Comparison of ENCODE assay signal across 14 cellular contexts in genomic region chr2:37321029-37321682, GRCh38. TPM values are rescaled to one million over a fixed set of nuclear protein-coding genes. Genes with fewer than 3 reads are reported as not detected.
DNase-seq lines count a peak whose midpoint lies in the region; ATAC-seq and TF ChIP-seq lines count a peak whose summit lies in the region.
"Had no signal": no experiment of that assay in that cellular context is flagged by ENCODE, and none has a peak within 500 bp of the region (broad histone marks: within the 10 kb centered on the region; RNA-seq: fewer than 3 reads in every experiment).

No MANE protein-coding gene starts in this region.

- peaks cover 9% of the 10 kb centered on the region; the same call in 1 of the 3 replicates for H3K36me3 Mint-ChIP-seq in GM23338 (ENCODE audit: low read depth)
- H3K36me3 Mint-ChIP-seq in activated B cell treated with CpG ODN at 0.5 μM for 24 hours (ENCODE audit: low read depth) = peaks cover 22% of the 10 kb centered on the region
- peaks cover 2% of the 10 kb centered on the region for H3K36me3 Mint-ChIP-seq in memory B cell
- H3K36me3 Mint-ChIP-seq in activated T-helper 2 cell treated with anti-CD3 and anti-CD28 coated beads, Interferon-gamma antibody, Interleukin-2, Interleukin-4, amounts not matched to agents 10 μg/mL and 5 μg/mL and 100 μg/mL, durations not matched to agents 14 hours and 24 hours and 36 hours (ENCODE audit: low read depth) = peaks cover 26% of the 10 kb centered on the region

- TF ChIP-seq CTCF in BE2C (IDR thresholded peaks at IDR 0.05; ENCODE audit: low read depth, low read length) (no peak), GM23338 (conservative IDR thresholded peaks at IDR 0.05; ENCODE audit: low read depth in 2 of 2) (no peak), activated B cell treated with CpG ODN at 0.5 μM for 24 hours (IDR thresholded peaks at IDR 0.05) (no peak), GM10266 (IDR thresholded peaks at IDR 0.05; ENCODE audit: control insufficient read depth, insufficient read depth, low read depth, missing control alignments) (no peak)

- 0 out of 2 replicates have a peak overlapping the region, but pooled peaks have one; percentile 27 for H3K27ac ChIP-seq in GM23338 (ENCODE audit: low read depth)
- H3K27ac ChIP-seq: breast epithelium, SJSA1 had no signal

- H3F3A ChIP-seq in GM23338 (replicated peaks; ENCODE audit: low read depth) = peaks cover 11% of the 10 kb centered on the region

- POLR2A ChIA-PET in activated B cell treated with CpG ODN at 0.5 μM for 24 hours (lab: Charles Lee) = interaction anchor here (0.6 to 2.8 kb wide), 2 partner anchors 25 to 69 kb away, joined by 8 to 9 read pairs; no protein-coding TSS in a partner anchor

- H3K9me3 Mint-ChIP-seq in GM23338 = no peaks in the 10 kb centered on the region; the same call in 2 of the 3 replicates
- H3K9me3 Mint-ChIP-seq in activated B cell treated with CpG ODN at 0.5 μM for 24 hours = no peaks in the 10 kb centered on the region
- H3K9me3 Mint-ChIP-seq in memory B cell = no peaks in the 10 kb centered on the region
- no peaks in the 10 kb centered on the region for H3K9me3 Mint-ChIP-seq in activated T-helper 2 cell treated with anti-CD3 and anti-CD28 coated beads, Interferon-gamma antibody, Interleukin-2, Interleukin-4, amounts not matched to agents 10 μg/mL and 5 μg/mL and 100 μg/mL, durations not matched to agents 14 hours and 24 hours and 36 hours

- H3K4me1 Mint-ChIP-seq in GM23338 (peaks cover 52% of the 10 kb centered on the region), activated B cell treated with CpG ODN at 0.5 μM for 24 hours (peaks cover 71% of the 10 kb centered on the region), memory B cell (peaks cover 35% of the 10 kb centered on the region)
- peaks cover 46% of the 10 kb centered on the region for H3K4me1 Mint-ChIP-seq in activated T-helper 2 cell treated with anti-CD3 and anti-CD28 coated beads, Interferon-gamma antibody, Interleukin-2, Interleukin-4, amounts not matched to agents 10 μg/mL and 5 μg/mL and 100 μg/mL, durations not matched to agents 14 hours and 24 hours and 36 hours (ENCODE audit: low read depth)

- H3K4me3 ChIP-seq in BE2C (ENCODE audit: low read depth, low read length) = peak overlapping the region; percentile 88
- H3K4me3 ChIP-seq in GM23338 = no peak overlapping the region
- H3K4me3 ChIP-seq: breast epithelium, SJSA1 had no signal

- H3K9me2 ChIP-seq in GM23338 (ENCODE audit: insufficient read depth) = no peaks in the 10 kb centered on the region

- H3K4me2 ChIP-seq in GM23338 = peak overlapping the region; percentile 9; the same call in 1 of the 2 replicates

- ATAC-seq in GM23338 = no peak
- ATAC-seq in activated B cell treated with CpG ODN at 0.5 μM for 24 hours (ENCODE audit: low read depth) = no peak
- no peak for ATAC-seq in memory B cell (ENCODE audit: low read depth)

- no peaks in the 10 kb centered on the region for H3K27me3 ChIP-seq in BE2C
- H3K27me3 ChIP-seq in GM23338 (ENCODE audit: insufficient read depth) = peaks cover 14% of the 10 kb centered on the region
- H3K27me3 ChIP-seq: breast epithelium, SJSA1 had no signal

- H3K4me1 ChIP-seq in BE2C (peaks cover 14% of the 10 kb centered on the region), GM23338 (ENCODE audit: insufficient read depth) (peaks cover 38% of the 10 kb centered on the region)
- H3K4me1 ChIP-seq: breast epithelium had no signal

- H3K4me3 Mint-ChIP-seq in GM23338 (peak overlapping the region; percentile 9; the same call in 1 of the 3 replicates), activated B cell treated with CpG ODN at 0.5 μM for 24 hours (peak overlapping the region; percentile 33), memory B cell (peak overlapping the region; percentile 66)
- no peak overlapping the region for H3K4me3 Mint-ChIP-seq in activated T-helper 2 cell treated with anti-CD3 and anti-CD28 coated beads, Interferon-gamma antibody, Interleukin-2, Interleukin-4, amounts not matched to agents 10 μg/mL and 5 μg/mL and 100 μg/mL, durations not matched to agents 14 hours and 24 hours and 36 hours (ENCODE audit: low read depth)

- H3K27ac Mint-ChIP-seq in GM23338 (no peak overlapping the region), activated B cell treated with CpG ODN at 0.5 μM for 24 hours (peak overlapping the region; percentile 60), memory B cell (peak overlapping the region; percentile 73)
- H3K27ac Mint-ChIP-seq in activated T-helper 2 cell treated with anti-CD3 and anti-CD28 coated beads, Interferon-gamma antibody, Interleukin-2, Interleukin-4, amounts not matched to agents 10 μg/mL and 5 μg/mL and 100 μg/mL, durations not matched to agents 14 hours and 24 hours and 36 hours = no peak overlapping the region

- intact Hi-C loops in activated B cell treated with CpG ODN at 0.5 μM for 24 hours (cut with micrococcal nuclease) = loop anchor here (1.0 to 5.0 kb wide), 2 partner anchors 10 to 1056 kb away; partner anchors contain the start of gene ATL2
- intact Hi-C loops in activated T-helper 2 cell treated with anti-CD3 and anti-CD28 coated beads, Interferon-gamma antibody, Interleukin-2, Interleukin-4, amounts not matched to agents 10 μg/mL and 5 μg/mL and 100 μg/mL, durations not matched to agents 14 hours and 24 hours and 36 hours (cut with micrococcal nuclease) = loop anchor here (10.0 kb wide), 1 partner anchor 1076 kb away; no protein-coding TSS in a partner anchor

- H3K27me3 Mint-ChIP-seq in GM23338 (ENCODE audit: insufficient read depth, low read depth, poor library complexity) (peaks cover 20% of the 10 kb centered on the region), activated B cell treated with CpG ODN at 0.5 μM for 24 hours (no peaks in the 10 kb centered on the region), memory B cell (no peaks in the 10 kb centered on the region)
- peaks cover 26% of the 10 kb centered on the region for H3K27me3 Mint-ChIP-seq in activated T-helper 2 cell treated with anti-CD3 and anti-CD28 coated beads, Interferon-gamma antibody, Interleukin-2, Interleukin-4, amounts not matched to agents 10 μg/mL and 5 μg/mL and 100 μg/mL, durations not matched to agents 14 hours and 24 hours and 36 hours (ENCODE audit: low read depth)

- peaks cover 79% of the 10 kb centered on the region for H3K79me2 ChIP-seq in GM23338 (replicated peaks; ENCODE audit: insufficient read depth)

- CTCF ChIA-PET in activated B cell treated with CpG ODN at 0.5 μM for 24 hours (lab: Charles Lee) = interaction anchor here (1.4 to 1.9 kb wide), 2 partner anchors 69 to 75 kb away, joined by 5 to 6 read pairs; no protein-coding TSS in a partner anchor

- peaks cover 16% of the 10 kb centered on the region; the same call in 1 of the 2 replicates for H4K20me1 ChIP-seq in GM23338 (replicated peaks; ENCODE audit: insufficient read depth)

- H3K9me3 ChIP-seq in BE2C = no peaks in the 10 kb centered on the region
- H3K9me3 ChIP-seq: breast epithelium, SJSA1 had no signal

- H2AFZ ChIP-seq in GM23338 = no peak overlapping the region

- H3K36me3 ChIP-seq in BE2C = peaks cover 5% of the 10 kb centered on the region
- H3K36me3 ChIP-seq in GM23338 (ENCODE audit: insufficient read depth) = peaks cover 3% of the 10 kb centered on the region; the same call in 1 of the 2 replicates
- H3K36me3 ChIP-seq: breast epithelium had no signal

- DNase-seq in BE2C (no peak), GM23338 (ENCODE audit: low spot score) (no peak), activated B cell treated with CpG ODN at 0.5 μM for 24 hours (no peak), memory B cell (ENCODE audit: low spot score in 2 of 2) (no peak), NCI-H187 (lab: John Stamatoyannopoulos, UW) (no peak), GM10266 (ENCODE audit: extremely low spot score) (no peak), activated gamma-delta T cell (lab: John Stamatoyannopoulos, UW) (no peak)
- no peak for DNase-seq in activated T-helper 2 cell treated with anti-CD3 and anti-CD28 coated beads, Interferon-gamma antibody, Interleukin-2, Interleukin-4, amounts not matched to agents 10 μg/mL and 5 μg/mL and 100 μg/mL, durations not matched to agents 14 hours and 24 hours and 36 hours (ENCODE audit: low spot score)
- DNase-seq: activated CD8-positive, alpha-beta memory T cell treated with anti-CD3 and anti-CD28 coated beads for 24 hours; activated naive CD4-positive, alpha-beta T cell; NCI-H2171; stimulated activated naive CD4-positive, alpha-beta T cell treated with Interleukin-2 at 50 U/mL for 16 hours had no signal

RNA-seq across cellular contexts. Expression of gene PRKD3, which starts 3.5 kb away (rescaled TPM):
- polyA plus RNA-seq in BE2C (2012; ENCODE audit: insufficient read depth, insufficient read length, low read depth) = 24.5 TPM
- total RNA-seq in GM23338 (2014; rRNA removed; shearing (Covaris generic)) = 50.9 and 77.0 TPM in 2 replicates
- polyA plus RNA-seq in GM23338 (2016; fragmentation: Nextera tagmentation; extraction: Ambion mirVana) = 58.9 and 59.7 TPM in 2 replicates
- total RNA-seq in activated B cell treated with CpG ODN at 0.5 μM for 24 hours = 73.0 and 82.5 TPM in 2 replicates
- total RNA-seq in activated T-helper 2 cell treated with anti-CD3 and anti-CD28 coated beads, Interferon-gamma antibody, Interleukin-2, Interleukin-4, amounts not matched to agents 10 μg/mL and 5 μg/mL and 100 μg/mL, durations not matched to agents 14 hours and 24 hours and 36 hours = 11.9 and 14.0 TPM in 2 replicates

RNA-seq across cellular contexts. Expression of gene QPCT, which starts 23.3 kb away (rescaled TPM):
- 7.5 TPM for polyA plus RNA-seq in BE2C (2012; ENCODE audit: insufficient read depth, insufficient read length, low read depth)
- total RNA-seq in GM23338 (2014; rRNA removed; shearing (Covaris generic)) = 13.2 and 16.5 TPM in 2 replicates
- 12.1 and 13.2 TPM in 2 replicates for polyA plus RNA-seq in GM23338 (2016; fragmentation: Nextera tagmentation; extraction: Ambion mirVana)
- 1.9 and 2.1 TPM in 2 replicates for total RNA-seq in activated B cell treated with CpG ODN at 0.5 μM for 24 hours
- total RNA-seq in activated T-helper 2 cell treated with anti-CD3 and anti-CD28 coated beads, Interferon-gamma antibody, Interleukin-2, Interleukin-4, amounts not matched to agents 10 μg/mL and 5 μg/mL and 100 μg/mL, durations not matched to agents 14 hours and 24 hours and 36 hours = 0.48 and 0.71 TPM in 2 replicates

Comparison
In these comparisons a context has a peak if more than half of its experiments do, and no peak if none do; other contexts are left out.
1. H3K27ac Mint-ChIP-seq: peak in activated B cell treated with CpG ODN at 0.5 μM for 24 hours (single experiment) and memory B cell (single experiment); none in GM23338 (single experiment) and activated T-helper 2 cell treated with anti-CD3 and anti-CD28 coated beads, Interferon-gamma antibody, Interleukin-2, Interleukin-4, amounts not matched to agents 10 μg/mL and 5 μg/mL and 100 μg/mL, durations not matched to agents 14 hours and 24 hours and 36 hours (single experiment).